In genomic region chr12:47317182-47317915, GRCh38 we compare ENCODE assay signal across 10 cellular contexts.
DNase-seq lines count a peak whose midpoint lies in the region; ATAC-seq and TF ChIP-seq lines count a peak whose summit lies in the region.
"Had no signal": no experiment of that assay in that cellular context is flagged by ENCODE, and none has a peak within 500 bp of the region (broad histone marks: within the 10 kb centered on the region; RNA-seq: fewer than 3 reads in every experiment).

No MANE protein-coding gene starts in this region.

- peak overlapping the region in 3 of 4 donors; percentile 11 to 60 (median 41) for H3K27ac ChIP-seq in Peyer's patch
- H3K27ac ChIP-seq in sigmoid colon: peak overlapping the region in 3 of 4 donors; percentile 1 to 50 (median 27)

- no peaks in the 10 kb centered on the region for H3K36me3 Mint-ChIP-seq in activated CD4-positive, alpha-beta T cell treated with anti-CD3 and anti-CD28 coated beads for 36 hours (ENCODE audit: low read depth)

- intact Hi-C loops in activated CD4-positive, alpha-beta T cell treated with anti-CD3 and anti-CD28 coated beads for 36 hours (cut with DNase I, micrococcal nuclease): no loop called here
- intact Hi-C loops in sigmoid colon (cut with DNase I): no loop called here

- peaks cover 6% of the 10 kb centered on the region for H3K9me3 Mint-ChIP-seq in activated CD4-positive, alpha-beta T cell treated with anti-CD3 and anti-CD28 coated beads for 36 hours (ENCODE audit: low read depth)
- H3K9me3 Mint-ChIP-seq: activated naive CD4-positive, alpha-beta T cell treated with anti-CD3 and anti-CD28 coated beads for 36 hours had no signal

- DNase-seq in activated CD4-positive, alpha-beta T cell treated with anti-CD3 and anti-CD28 coated beads for 36 hours: no peak
- no peak for DNase-seq in activated CD4-positive, alpha-beta T cell treated with anti-CD3 and anti-CD28 coated beads for 48 hours
- peak in 1 of 3 donors; percentile 34 for DNase-seq in Peyer's patch
- DNase-seq in sigmoid colon: no peak
- no peak for DNase-seq in HK-2 (ENCODE audit: unreplicated experiment)
- no peak for DNase-seq in NCI-H510A (lab: John Stamatoyannopoulos, UW)
- DNase-seq: activated naive CD4-positive, alpha-beta T cell treated with anti-CD3 and anti-CD28 coated beads for 36 hours; hippocampal formation had no signal

- H3K9me3 ChIP-seq in Peyer's patch (no peaks in the 10 kb centered on the region), sigmoid colon (no peaks in the 10 kb centered on the region)

- H3K4me3 Mint-ChIP-seq in activated CD4-positive, alpha-beta T cell treated with anti-CD3 and anti-CD28 coated beads for 36 hours: peak overlapping the region; percentile 18
- H3K4me3 Mint-ChIP-seq: activated naive CD4-positive, alpha-beta T cell treated with anti-CD3 and anti-CD28 coated beads for 36 hours had no signal

- POLR2A ChIA-PET in activated CD4-positive, alpha-beta T cell treated with anti-CD3 and anti-CD28 coated beads for 36 hours (lab: Charles Lee): interaction anchor here (0.6 kb wide), 1 partner anchor 235 kb away, joined by 4 read pairs; no protein-coding TSS in a partner anchor

- H3K27me3 ChIP-seq in Peyer's patch (no peaks in the 10 kb centered on the region), sigmoid colon (no peaks in the 10 kb centered on the region)

- no peak overlapping the region for H3K27ac Mint-ChIP-seq in activated CD4-positive, alpha-beta T cell treated with anti-CD3 and anti-CD28 coated beads for 36 hours
- H3K27ac Mint-ChIP-seq: activated naive CD4-positive, alpha-beta T cell treated with anti-CD3 and anti-CD28 coated beads for 36 hours had no signal

- H3K4me3 ChIP-seq in Peyer's patch: peak overlapping the region in 1 of 4 donors; percentile 0
- H3K4me3 ChIP-seq in sigmoid colon: no peak overlapping the region

- no peak for ATAC-seq in activated CD4-positive, alpha-beta T cell treated with anti-CD3 and anti-CD28 coated beads for 36 hours
- ATAC-seq in GM21825 (IDR thresholded peaks at IDR 0.05; ENCODE audit: unreplicated experiment) (peak; percentile 58), HG03442 (IDR thresholded peaks at IDR 0.05; ENCODE audit: unreplicated experiment) (no peak)

- TF ChIP-seq EP300 in sigmoid colon (IDR thresholded peaks at IDR 0.05): no peak

- TF ChIP-seq CTCF in Peyer's patch (IDR thresholded peaks at IDR 0.05) (no peak), sigmoid colon (IDR thresholded peaks at IDR 0.05) (no peak)

- CTCF ChIA-PET in activated CD4-positive, alpha-beta T cell treated with anti-CD3 and anti-CD28 coated beads for 36 hours (lab: Charles Lee): interaction anchor here (0.6 to 1.3 kb wide), 6 partner anchors 10 to 80 kb away, joined by 3 to 6 read pairs (median 4); no protein-coding TSS in a partner anchor

- H3K4me1 Mint-ChIP-seq in activated CD4-positive, alpha-beta T cell treated with anti-CD3 and anti-CD28 coated beads for 36 hours: peaks cover 29% of the 10 kb centered on the region

- H3K36me3 ChIP-seq in Peyer's patch (no peaks in the 10 kb centered on the region), sigmoid colon (no peaks in the 10 kb centered on the region)

- WGBS in sigmoid colon, 2 donors: 61 to 70% methylated on average over 11 of the region's 11 CpGs

- H3K27me3 Mint-ChIP-seq in activated CD4-positive, alpha-beta T cell treated with anti-CD3 and anti-CD28 coated beads for 36 hours: no peaks in the 10 kb centered on the region

- TF ChIP-seq POLR2A in Peyer's patch (IDR thresholded peaks at IDR 0.05) (no peak), sigmoid colon (IDR thresholded peaks at IDR 0.05) (no peak)

- H3K4me1 ChIP-seq in Peyer's patch: no peaks in the 10 kb centered on the region
- peaks cover 0 to 11% (median 9%) of the 10 kb centered on the region in 4 donors for H3K4me1 ChIP-seq in sigmoid colon
